ENCODE assay signal across 26 cellular contexts in the genomic region with DNA sequence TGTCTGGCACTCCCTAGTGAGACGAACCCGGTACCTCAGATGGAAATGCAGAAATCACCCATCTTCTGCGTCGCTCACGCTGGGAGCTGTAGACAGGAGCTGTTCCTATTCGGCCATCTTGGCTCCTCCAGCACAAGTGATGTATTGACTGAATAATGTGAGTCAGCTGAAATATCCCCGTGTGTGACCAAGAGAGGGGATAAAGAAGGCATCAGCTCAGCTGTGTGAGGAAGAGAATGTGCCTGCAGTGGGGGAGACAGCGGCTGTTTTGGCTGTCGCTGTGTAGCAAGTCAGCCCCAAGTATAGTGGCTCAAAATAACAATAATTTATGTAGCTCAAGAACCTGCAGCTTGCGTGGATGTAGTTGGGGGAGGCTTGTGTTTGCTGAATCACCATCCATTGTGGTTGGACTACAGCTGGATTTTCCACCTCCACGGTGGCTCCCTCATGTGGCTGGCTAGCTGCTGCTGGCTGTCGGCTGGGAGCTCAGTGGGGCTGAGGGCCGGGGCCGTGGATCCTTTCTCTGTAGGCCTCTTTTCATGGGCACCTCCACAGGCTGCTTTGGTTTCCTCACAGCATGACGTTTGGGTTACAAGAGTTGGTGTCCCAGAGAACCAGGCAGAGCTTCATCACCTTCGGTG.
A peak's percentile ranks its signal among the peaks of the same experiment; 100 is the strongest.
DNase-seq lines count a peak whose midpoint lies in the region; ATAC-seq, FAIRE-seq and TF ChIP-seq lines count a peak whose summit lies in the region.
"Had no signal": no experiment of that assay in that cellular context is flagged by ENCODE, and none has a peak within 500 bp of the region (broad histone marks: within the 10 kb centered on the region; RNA-seq: fewer than 3 reads in every experiment).

No MANE protein-coding gene starts in this region.

- H3K4me1 ChIP-seq in ES-I3 (ENCODE audit: insufficient read depth, low read length) (no peaks in the 10 kb centered on the region), HUES6 (ENCODE audit: control insufficient read depth, insufficient read depth, low read length) (peaks cover 8% of the 10 kb centered on the region), K562 (replicated peaks in 1 of 2; ENCODE audit: control insufficient read depth in 2 of 2, insufficient read depth in 2 of 2, low read length in 2 of 2) (no peaks in the 10 kb centered on the region), mesendoderm (ENCODE audit: control insufficient read depth, low read depth, low read length) (peaks cover 2% of the 10 kb centered on the region)
- H3K4me1 ChIP-seq: thyroid gland had no signal

- intact Hi-C loops in K562 (cut with micrococcal nuclease): no loop called here
- intact Hi-C loops in activated CD4-positive, alpha-beta T cell treated with anti-CD3 and anti-CD28 coated beads for 36 hours (cut with DNase I, micrococcal nuclease): no loop called here

- peak overlapping the region; percentile 80 for H2AFZ ChIP-seq in K562 (ENCODE audit: low read depth, low read length)
- H2AFZ ChIP-seq: PC-9 had no signal

- H2AK5ac ChIP-seq in mesendoderm (ENCODE audit: low read length): no peak overlapping the region

- no peaks in the 10 kb centered on the region for H3K36me3 Mint-ChIP-seq in activated CD4-positive, alpha-beta T cell treated with anti-CD3 and anti-CD28 coated beads for 36 hours (ENCODE audit: low read depth)

- H2BK5ac ChIP-seq in mesendoderm (ENCODE audit: low read length): no peak overlapping the region

- no peaks in the 10 kb centered on the region for H3K9me1 ChIP-seq in K562 (ENCODE audit: control insufficient read depth, insufficient read depth, low read length)

- H3K27ac Mint-ChIP-seq in activated CD4-positive, alpha-beta T cell treated with anti-CD3 and anti-CD28 coated beads for 36 hours: no peak overlapping the region
- H3K27ac Mint-ChIP-seq: nephron progenitor cell had no signal

- no peak for TF ChIP-seq RAD21 in K562 (CRISPR knock-in tag; conservative IDR thresholded peaks at IDR 0.05 in 1 of 2, IDR thresholded peaks at IDR 0.05 in 1 of 2)

- no peak overlapping the region for H3K23ac ChIP-seq in mesendoderm (ENCODE audit: low read length)

- H4K20me1 ChIP-seq in K562 (replicated peaks; ENCODE audit: control insufficient read depth, insufficient read depth, low read length): no peaks in the 10 kb centered on the region

- no peaks in the 10 kb centered on the region for H3K79me2 ChIP-seq in K562 (ENCODE audit: control insufficient read depth, insufficient read depth, low read length)
- no peaks in the 10 kb centered on the region for H3K79me2 ChIP-seq in mesendoderm (ENCODE audit: control insufficient read depth, insufficient read depth, low read length)

- no TSS peak for BruUV-seq in K562 (replicated peaks; lab: Mats Ljungman, UMichigan)

- H3K4ac ChIP-seq in mesendoderm (ENCODE audit: low read depth, low read length): no peak overlapping the region

- H3K9ac ChIP-seq in ES-I3 (ENCODE audit: low read depth, low read length) (peak overlapping the region; percentile 43), HUES6 (ENCODE audit: low read length) (peak overlapping the region; percentile 36), K562 (ENCODE audit: insufficient read depth in 1 of 2, low read depth in 2 of 2, low read length in 2 of 2) (no peak overlapping the region), mesendoderm (ENCODE audit: low read length) (no peak overlapping the region)

- peak overlapping the region; percentile 43; the same call in 1 of the 2 replicates for H3K4me3 ChIP-seq in HUES6 (ENCODE audit: low read depth, low read length)
- H3K4me3 ChIP-seq in K562: no peak overlapping the region
- H3K4me3 ChIP-seq in mesendoderm (ENCODE audit: low read length): no peak overlapping the region
- H3K4me3 ChIP-seq: mucosa of descending colon, PC-9, thyroid gland had no signal

- peak in 3 of 4 experiments; percentile 22 to 29 (median 23) for DNase-seq in K562 (ENCODE audit: extremely low read depth in 1 of 4, low spot score in 3 of 4)
- peak; percentile 43 for DNase-seq in mesendoderm
- DNase-seq in activated CD4-positive, alpha-beta T cell treated with anti-CD3 and anti-CD28 coated beads for 36 hours: no peak
- DNase-seq in cerebellar cortex (ENCODE audit: low spot score): no peak
- DNase-seq in SKM-1 (lab: John Stamatoyannopoulos, UW; ENCODE audit: unreplicated experiment): no peak
- DNase-seq in stimulated activated CD4-positive, alpha-beta T cell treated with anti-CD3 and anti-CD28 coated beads, Interleukin-4, amount 100 ng/mL, for 4 hours: no peak
- DNase-seq: activated CD4-positive, alpha-beta T cell treated with anti-CD3 and anti-CD28 coated beads for 1 hour; activated effector memory CD4-positive, alpha-beta T cell treated with anti-CD3 and anti-CD28 coated beads, Interleukin-2, amount 50 U/mL, for 16 hours; C1 segment of cervical spinal cord; cerebellar nuclear complex; EL; Karpas-422; MV-4-11; NCI-H2029 treated with DMSO at 0.1 percent for 48 hours; NCI-H226; PC-9; stimulated activated naive CD8-positive, alpha-beta T cell treated with anti-CD3 and anti-CD28 coated beads, Interleukin-15, amount 100 ng/mL, for 72 hours; T-helper 1 cell had no signal

- H2BK120ac ChIP-seq in mesendoderm (ENCODE audit: low read depth, low read length): no peak overlapping the region

- peaks cover 5% of the 10 kb centered on the region for H3K27me3 Mint-ChIP-seq in activated CD4-positive, alpha-beta T cell treated with anti-CD3 and anti-CD28 coated beads for 36 hours

- H3K27me3 ChIP-seq in HUES6 (ENCODE audit: control insufficient read depth, insufficient read depth, low read length) (no peaks in the 10 kb centered on the region), K562 (ENCODE audit: control insufficient read depth in 2 of 2, insufficient read depth in 2 of 2, low read length in 2 of 2) (no peaks in the 10 kb centered on the region), mesendoderm (ENCODE audit: insufficient read depth, low read length, poor library complexity) (no peaks in the 10 kb centered on the region)
- H3K27me3 ChIP-seq: right lobe of liver, thyroid gland had no signal

- no peak overlapping the region for H4K8ac ChIP-seq in mesendoderm (ENCODE audit: low read depth, low read length)

- H3K79me1 ChIP-seq in mesendoderm (ENCODE audit: low read length): no peaks in the 10 kb centered on the region

- POLR2A ChIA-PET in K562 (lab: Yijun Ruan, JAX): no interaction called here
- POLR2A ChIA-PET in activated CD4-positive, alpha-beta T cell treated with anti-CD3 and anti-CD28 coated beads for 36 hours (lab: Charles Lee): no interaction called here

- no peak for TF ChIP-seq EP300 in K562 (IDR thresholded peaks at IDR 0.05; ENCODE audit: low read length)

- no peaks in the 10 kb centered on the region for H3K9me3 Mint-ChIP-seq in activated CD4-positive, alpha-beta T cell treated with anti-CD3 and anti-CD28 coated beads for 36 hours (ENCODE audit: low read depth)
- H3K9me3 Mint-ChIP-seq: stimulated activated naive CD8-positive, alpha-beta T cell treated with anti-CD3 and anti-CD28 coated beads, Interleukin-15, amount 100 ng/mL, for 72 hours had no signal

- H3K4me2 ChIP-seq in K562 (ENCODE audit: insufficient read depth, low read length): peak overlapping the region; percentile 46
- no peak overlapping the region for H3K4me2 ChIP-seq in mesendoderm (ENCODE audit: low read length)
- H3K4me2 ChIP-seq: PC-9 had no signal

- H3K27ac ChIP-seq in HUES6 (ENCODE audit: low read depth, low read length): peak overlapping the region; percentile 61; the same call in 1 of the 2 replicates
- no peak overlapping the region for H3K27ac ChIP-seq in K562 (ENCODE audit: extremely low read depth, low read depth, low read length)
- H3K27ac ChIP-seq in mesendoderm (ENCODE audit: low read depth, low read length): no peak overlapping the region
- H3K27ac ChIP-seq: PC-9, right lobe of liver, thyroid gland had no signal

- peak; percentile 86 for ATAC-seq in K562
- ATAC-seq in activated CD4-positive, alpha-beta T cell treated with anti-CD3 and anti-CD28 coated beads for 36 hours: no peak
- ATAC-seq: mucosa of descending colon; stimulated activated naive CD8-positive, alpha-beta T cell treated with anti-CD3 and anti-CD28 coated beads, Interleukin-15, amount 100 ng/mL, for 72 hours had no signal

- no peak overlapping the region for H4K5ac ChIP-seq in mesendoderm (ENCODE audit: low read length)

- H3K4me1 Mint-ChIP-seq in activated CD4-positive, alpha-beta T cell treated with anti-CD3 and anti-CD28 coated beads for 36 hours: no peaks in the 10 kb centered on the region
- H3K4me1 Mint-ChIP-seq: stimulated activated naive CD8-positive, alpha-beta T cell treated with anti-CD3 and anti-CD28 coated beads, Interleukin-15, amount 100 ng/mL, for 72 hours had no signal

- TF ChIP-seq POLR2A in K562 (conservative IDR thresholded peaks at IDR 0.05): no peak

- H3K4me3 Mint-ChIP-seq in activated CD4-positive, alpha-beta T cell treated with anti-CD3 and anti-CD28 coated beads for 36 hours: no peak overlapping the region
- H3K4me3 Mint-ChIP-seq: nephron progenitor cell; stimulated activated naive CD8-positive, alpha-beta T cell treated with anti-CD3 and anti-CD28 coated beads, Interleukin-15, amount 100 ng/mL, for 72 hours had no signal

- H3K36me3 ChIP-seq in ES-I3 (ENCODE audit: insufficient read depth, low read length) (no peaks in the 10 kb centered on the region), HUES6 (ENCODE audit: control insufficient read depth, insufficient read depth, low read length) (no peaks in the 10 kb centered on the region), K562 (ENCODE audit: control insufficient read depth, insufficient read depth, low read length) (no peaks in the 10 kb centered on the region), mesendoderm (ENCODE audit: control insufficient read depth, insufficient read depth, low read length) (no peaks in the 10 kb centered on the region)
- H3K36me3 ChIP-seq: right lobe of liver, thyroid gland had no signal

- no peak overlapping the region for H2BK15ac ChIP-seq in mesendoderm (replicated peaks; ENCODE audit: low read depth)

- H3K18ac ChIP-seq in mesendoderm (ENCODE audit: low read length): no peak overlapping the region

- in situ Hi-C loops in K562 (cut with MboI): no loop called here

- CTCF ChIA-PET in K562 (lab: Yijun Ruan, JAX; ENCODE audit: low intra/inter-chr PET ratio): no interaction called here
- CTCF ChIA-PET in activated CD4-positive, alpha-beta T cell treated with anti-CD3 and anti-CD28 coated beads for 36 hours (lab: Charles Lee): interaction anchor here (0.6 to 1.4 kb wide), 2 partner anchors 9 to 495 kb away, joined by 3 read pairs; no protein-coding TSS in a partner anchor

- H3K9me3 ChIP-seq in ES-I3 (ENCODE audit: control insufficient read depth, insufficient read depth, low read length) (no peaks in the 10 kb centered on the region), HUES6 (ENCODE audit: control insufficient read depth, insufficient read depth, low read depth, low read length) (no peaks in the 10 kb centered on the region), K562 (replicated peaks; ENCODE audit: control insufficient read depth, insufficient read depth, low read depth, low read length) (no peaks in the 10 kb centered on the region)
- H3K9me3 ChIP-seq: mucosa of descending colon, right lobe of liver, thyroid gland had no signal

- H3K56ac ChIP-seq in mesendoderm (ENCODE audit: low read length): peak overlapping the region; percentile 43

- TF ChIP-seq CTCF in K562 (IDR thresholded peaks at IDR 0.05 in 2 of 3, conservative IDR thresholded peaks at IDR 0.05 in 1 of 3; ENCODE audit: insufficient read depth in 2 of 3, low read depth in 1 of 3, low read length in 3 of 3): no peak

- 2% methylated on average over 11 of the region's 16 CpGs for WGBS in K562 (ENCODE audit: insufficient coverage, low coverage, missing lambda C conversion rate)
- WGBS in mesendoderm (ENCODE audit: extremely low coverage, insufficient coverage, low lambda C conversion rate): no CpG with 5 or more reads among the region's 16 CpGs

- FAIRE-seq in K562 (lab: Jason Lieb, UNC): no peak
- FAIRE-seq: islet of Langerhans, TTC549 had no signal

Comparison
In these comparisons a context has a peak if more than half of its experiments do, and no peak if none do; other contexts are left out.
1. H3K9ac ChIP-seq: peak in ES-I3 (single experiment) and HUES6 (single experiment); none in K562 (0 of 2) and mesendoderm (single experiment).
2. DNase-seq: peak in K562 (3 of 4) and mesendoderm (single experiment); none in activated CD4-positive, alpha-beta T cell treated with anti-CD3 and anti-CD28 coated beads for 36 hours (single experiment), cerebellar cortex (single experiment), SKM-1 (single experiment) and stimulated activated CD4-positive, alpha-beta T cell treated with anti-CD3 and anti-CD28 coated beads, Interleukin-4, amount 100 ng/mL, for 4 hours (0 of 2).